ENCODE assay signal across 10 cellular contexts in the genomic region with DNA sequence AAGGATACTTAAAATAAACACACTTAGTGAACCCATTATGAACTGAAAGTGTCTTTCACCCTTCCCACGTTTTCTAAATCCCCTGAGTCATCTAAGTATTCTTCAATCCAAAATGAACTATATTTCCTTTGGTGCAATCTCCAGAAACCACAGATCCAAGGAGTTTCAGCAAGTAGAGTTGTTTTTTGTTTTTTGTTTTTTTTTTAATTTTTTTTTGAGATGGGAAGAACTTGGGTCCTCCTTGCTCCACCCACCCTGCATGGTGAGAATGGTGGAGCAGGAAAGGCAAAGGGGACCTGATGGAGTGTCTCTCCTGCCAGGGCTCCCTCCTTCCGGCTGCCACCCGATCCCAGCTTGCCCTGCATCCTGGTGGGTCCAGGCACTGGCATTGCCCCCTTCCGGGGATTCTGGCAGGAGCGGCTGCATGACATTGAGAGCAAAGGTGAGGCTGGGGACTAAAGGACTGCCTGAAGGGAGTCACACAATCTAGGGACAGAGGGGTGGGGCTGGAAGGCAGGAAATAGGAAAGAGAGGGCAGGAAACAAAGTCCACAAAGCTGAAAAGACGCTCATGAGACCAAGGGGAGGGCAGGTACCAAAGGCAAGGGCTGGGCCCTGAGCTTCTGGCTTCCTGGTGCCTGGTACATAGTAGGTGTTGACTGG. TPM values are rescaled to one million over a fixed set of nuclear protein-coding genes. Genes with fewer than 3 reads are reported as not detected.
DNase-seq lines count a peak whose midpoint lies in the region; ATAC-seq and TF ChIP-seq lines count a peak whose summit lies in the region.
"Had no signal": no experiment of that assay in that cellular context is flagged by ENCODE, and none has a peak within 500 bp of the region (broad histone marks: within the 10 kb centered on the region; RNA-seq: fewer than 3 reads in every experiment).

No MANE protein-coding gene starts in this region.

- H3K4me3 ChIP-seq in PC-3 (ENCODE audit: low read length) = no peak overlapping the region

- H3K36me3 ChIP-seq in PC-3 (ENCODE audit: low read depth, low read length) = no peaks in the 10 kb centered on the region

- TSS peak; percentile 18 for BruUV-seq in PC-3 (replicated peaks; lab: Mats Ljungman, UMichigan)

- H3K9me2 ChIP-seq in PC-3 (replicated peaks; ENCODE audit: low read length) = no peaks in the 10 kb centered on the region

- H3K27ac Mint-ChIP-seq in T-helper 2 cell treated with Interferon-gamma antibody and Interleukin-4, amounts not matched to agents 5 μg/mL and 100 μg/mL, for 36 hours = peak overlapping the region; percentile 93
- H3K27ac Mint-ChIP-seq in effector memory CD8-positive, alpha-beta T cell = peak overlapping the region; percentile 97 to 98
- peak overlapping the region; percentile 75 for H3K27ac Mint-ChIP-seq in neural crest cell (ENCODE audit: unreplicated experiment)

- no peaks in the 10 kb centered on the region for H3K79me2 ChIP-seq in PC-3 (ENCODE audit: low read length)

- H3K9me3 Mint-ChIP-seq in T-helper 2 cell treated with Interferon-gamma antibody and Interleukin-4, amounts not matched to agents 5 μg/mL and 100 μg/mL, for 36 hours = no peaks in the 10 kb centered on the region
- H3K9me3 Mint-ChIP-seq in effector memory CD8-positive, alpha-beta T cell = no peaks in the 10 kb centered on the region
- H3K9me3 Mint-ChIP-seq in neural crest cell = no peaks in the 10 kb centered on the region

- no peak overlapping the region for H3K9ac ChIP-seq in PC-3 (ENCODE audit: low read length)

- peaks cover 62% of the 10 kb centered on the region for H3K4me1 Mint-ChIP-seq in T-helper 2 cell treated with Interferon-gamma antibody and Interleukin-4, amounts not matched to agents 5 μg/mL and 100 μg/mL, for 36 hours (ENCODE audit: low read depth)
- peaks cover 54 to 56% of the 10 kb centered on the region in 2 donors for H3K4me1 Mint-ChIP-seq in effector memory CD8-positive, alpha-beta T cell (ENCODE audit: low read depth in 2 of 2)
- H3K4me1 Mint-ChIP-seq in neural crest cell = peaks cover 48% of the 10 kb centered on the region

- 0 out of 2 replicates have a peak, but pooled peaks cover 3% of the 10 kb centered on the region for H3K4me1 ChIP-seq in PC-3 (ENCODE audit: insufficient read depth, low read length)

- no peaks in the 10 kb centered on the region for H3K9me3 ChIP-seq in PC-3 (ENCODE audit: low read length)

- DNase-seq in T-helper 2 cell treated with Interferon-gamma antibody and Interleukin-4, amounts not matched to agents 5 μg/mL and 100 μg/mL, for 36 hours (ENCODE audit: low spot score) = no peak
- DNase-seq in T-helper 2 cell (no peak), PC-3 (no peak), neural crest cell (ENCODE audit: low read depth, low spot score) (no peak), NCI-H1694 treated with DMSO at 0.1 percent for 48 hours (lab: John Stamatoyannopoulos, UW) (no peak), foreskin melanocyte (no peak)
- DNase-seq in effector memory CD8-positive, alpha-beta T cell = no peak

- no peak for ATAC-seq in PC-3
- ATAC-seq in effector memory CD8-positive, alpha-beta T cell (replicated peaks) = no peak
- no peak for ATAC-seq in HG03354 (IDR thresholded peaks at IDR 0.05; ENCODE audit: poor library complexity, severe bottlenecking, unreplicated experiment)

- intact Hi-C loops in PC-3 (cut with micrococcal nuclease) = no loop called here

- no peak overlapping the region for H3K27ac ChIP-seq in PC-3 (ENCODE audit: low read length)
- H3K27ac ChIP-seq: epithelial cell of prostate had no signal

- no peak overlapping the region for H3K4me2 ChIP-seq in PC-3 (ENCODE audit: low read length)

- H3K4me3 Mint-ChIP-seq in T-helper 2 cell treated with Interferon-gamma antibody and Interleukin-4, amounts not matched to agents 5 μg/mL and 100 μg/mL, for 36 hours = peak overlapping the region; percentile 71
- peak overlapping the region; percentile 26 to 46 for H3K4me3 Mint-ChIP-seq in effector memory CD8-positive, alpha-beta T cell
- peak overlapping the region; percentile 54 for H3K4me3 Mint-ChIP-seq in neural crest cell

- no peaks in the 10 kb centered on the region for H3K27me3 Mint-ChIP-seq in T-helper 2 cell treated with Interferon-gamma antibody and Interleukin-4, amounts not matched to agents 5 μg/mL and 100 μg/mL, for 36 hours (ENCODE audit: low read depth)
- H3K27me3 Mint-ChIP-seq in effector memory CD8-positive, alpha-beta T cell = no peaks in the 10 kb centered on the region
- H3K27me3 Mint-ChIP-seq in neural crest cell (ENCODE audit: low read depth) = peaks cover 6% of the 10 kb centered on the region

- CTCF ChIA-PET in PC-3 (lab: Charles Lee) = no interaction called here

- H4K20me1 ChIP-seq in PC-3 (ENCODE audit: low read length) = no peaks in the 10 kb centered on the region

- TF ChIP-seq CTCF in PC-3 (conservative IDR thresholded peaks at IDR 0.05; ENCODE audit: low read depth, low read length) (no peak), neural crest cell (conservative IDR thresholded peaks at IDR 0.05) (no peak)

- H3F3A ChIP-seq in PC-3 (ENCODE audit: low read length, unreplicated experiment) = no peaks in the 10 kb centered on the region

- POLR2A ChIA-PET in PC-3 (lab: Charles Lee; ENCODE audit: unreplicated experiment) = no interaction called here

- H2AFZ ChIP-seq in PC-3 (ENCODE audit: low read length) = no peak overlapping the region

- H3K27me3 ChIP-seq in PC-3 (ENCODE audit: low read length) = no peaks in the 10 kb centered on the region

- H3K36me3 Mint-ChIP-seq in T-helper 2 cell treated with Interferon-gamma antibody and Interleukin-4, amounts not matched to agents 5 μg/mL and 100 μg/mL, for 36 hours (ENCODE audit: low read depth) = peaks cover 21% of the 10 kb centered on the region
- H3K36me3 Mint-ChIP-seq in effector memory CD8-positive, alpha-beta T cell (ENCODE audit: insufficient read depth) = peaks cover 34% of the 10 kb centered on the region
- H3K36me3 Mint-ChIP-seq in neural crest cell (ENCODE audit: low read depth) = no peaks in the 10 kb centered on the region

RNA-seq across cellular contexts. Expression of a gene that starts 12.1 kb away (rescaled TPM):
- 1.2 and 1.3 TPM in 2 replicates for total RNA-seq in PC-3 (2014; rRNA removed)
- 8.0 and 9.2 TPM in 2 replicates for total RNA-seq in neural crest cell
- total RNA-seq: Daoy had no signal

RNA-seq across cellular contexts. Expression of a gene that starts 16.1 kb away (rescaled TPM):
- 58.4 and 95.7 TPM in 2 replicates for total RNA-seq in PC-3 (2014; rRNA removed)
- total RNA-seq in neural crest cell = 42.3 and 43.5 TPM in 2 replicates

RNA-seq across cellular contexts. Expression of a gene that starts 21.3 kb away (rescaled TPM):
- 0.66 and 2.5 TPM in 2 replicates for total RNA-seq in PC-3 (2014; rRNA removed)
- total RNA-seq in neural crest cell = 6.1 and 7.4 TPM in 2 replicates

RNA-seq across cellular contexts. Expression of a gene that starts 34.0 kb away (rescaled TPM):
- 0.84 and 1.6 TPM in 2 replicates for total RNA-seq in PC-3 (2014; rRNA removed)
- total RNA-seq in neural crest cell = 10.7 and 12.4 TPM in 2 replicates

RNA-seq across cellular contexts. Expression of a gene that starts 36.2 kb away (rescaled TPM):
- 1.7 and 2.6 TPM in 2 replicates for total RNA-seq in PC-3 (2014; rRNA removed)
- total RNA-seq in neural crest cell = 4.7 and 6.0 TPM in 2 replicates
